ENCODE assay signal across 7 cellular contexts in the genomic region with DNA sequence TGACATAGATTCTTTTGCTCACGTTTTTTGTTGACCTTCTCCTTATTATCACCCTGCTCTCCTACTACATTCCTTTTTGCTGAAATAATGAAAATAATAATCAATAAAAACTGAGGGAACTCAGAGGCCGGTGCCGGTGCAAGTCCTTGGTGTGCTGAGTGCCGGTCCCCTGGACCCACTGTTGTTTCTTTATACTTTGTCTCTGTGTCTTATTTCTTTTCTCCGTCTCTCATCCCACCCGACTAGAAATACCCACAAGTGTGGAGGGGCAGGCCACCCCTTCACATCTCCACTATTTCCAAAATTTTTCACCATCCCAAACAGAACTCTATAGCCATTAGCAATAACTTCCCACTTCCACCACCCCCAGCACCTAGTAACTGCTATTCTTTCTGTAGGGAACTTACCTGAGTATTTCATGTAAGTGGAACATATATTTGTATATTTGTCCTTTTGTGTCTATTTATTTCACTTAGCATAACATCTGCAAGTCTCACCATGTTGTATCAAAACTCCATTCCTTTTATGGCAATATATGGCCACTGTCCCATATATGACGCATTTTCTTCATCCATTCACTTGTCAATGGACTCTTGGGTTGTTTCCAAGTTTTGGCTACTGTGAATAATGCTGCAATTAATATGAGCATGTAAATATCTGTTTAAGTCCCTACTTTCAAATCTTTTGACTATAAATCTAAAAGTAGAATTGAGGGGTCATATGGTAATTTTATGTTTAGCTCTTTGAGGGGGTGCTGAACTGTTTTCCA.
A peak's percentile ranks its signal among the peaks of the same experiment; 100 is the strongest.
DNase-seq lines count a peak whose midpoint lies in the region; ATAC-seq and TF ChIP-seq lines count a peak whose summit lies in the region.
"Not testable (repeated sequence)": the region's sequence is repeated elsewhere in the genome, so short reads cannot be mapped to it uniquely, and the experiment has no call there.

No MANE protein-coding gene starts in this region.

- not testable (repeated sequence) for H3K9me1 ChIP-seq in IMR-90 (ENCODE audit: insufficient read depth, low read length)

- H4K20me1 ChIP-seq in IMR-90 (ENCODE audit: insufficient read depth, low read length), result not testable (repeated sequence)

- POLR2A ChIA-PET in IMR-90 (lab: Charles Lee; ENCODE audit: unreplicated experiment), result not testable (repeated sequence)

- WGBS in IMR-90 (ENCODE audit: extremely low coverage in 2 of 2, insufficient read length in 1 of 2), 2 experiments, result 95% methylated on average over 3 of the region's 7 CpGs; no CpG with 5 or more reads in 1 of the 2 experiments

- not testable (repeated sequence) for H3K56ac ChIP-seq in IMR-90 (ENCODE audit: extremely low read depth, insufficient read depth, low read length)

- not testable (repeated sequence) for H3K9me3 ChIP-seq in IMR-90 (ENCODE audit: control insufficient read depth, insufficient read depth, low read length)

- H3K4me1 ChIP-seq in IMR-90 (ENCODE audit: control insufficient read depth, insufficient read depth, low read length), result not testable (repeated sequence)

- not testable (repeated sequence) for TF ChIP-seq POLR2A in IMR-90 (IDR thresholded peaks at IDR 0.05; ENCODE audit: low read depth, low read length)

- not testable (repeated sequence) for H2AK5ac ChIP-seq in IMR-90 (ENCODE audit: low read depth, low read length)

- BruUV-seq in IMR-90 (replicated peaks; lab: Mats Ljungman, UMichigan), result not testable (repeated sequence)

- H3K27ac Mint-ChIP-seq in nephron progenitor cell, result peak overlapping the region; percentile 80

- peaks cover 11 to 26% of the 10 kb centered on the region in 2 experiments for H3K79me1 ChIP-seq in IMR-90 (ENCODE audit: low read depth in 1 of 2, low read length in 2 of 2)

- not testable (repeated sequence) for TF ChIP-seq RAD21 in IMR-90 (IDR thresholded peaks at IDR 0.05; ENCODE audit: low read length)

- peaks cover 16% of the 10 kb centered on the region for H3K4me1 Mint-ChIP-seq in nephron progenitor cell

- not testable (repeated sequence) for H3K4me3 Mint-ChIP-seq in nephron progenitor cell

- peaks cover 14% of the 10 kb centered on the region for H3K36me3 ChIP-seq in IMR-90 (ENCODE audit: control insufficient read depth, insufficient read depth, low read length)

- not testable (repeated sequence) for H3K9me3 Mint-ChIP-seq in nephron progenitor cell

- in situ Hi-C loops in IMR-90 (cut with MboI; ENCODE audit: low sequenced_read_pairs); astrocyte of the cerebellum (cut with HindIII; ENCODE audit: low sequenced_read_pairs): not testable (repeated sequence)

- H4K91ac ChIP-seq in IMR-90 (ENCODE audit: insufficient read depth, low read depth, low read length), result not testable (repeated sequence)

- not testable (repeated sequence) for H3K27me3 ChIP-seq in IMR-90 (ENCODE audit: control insufficient read depth, insufficient read depth, low read length)

- not testable (repeated sequence) for H2AFZ ChIP-seq in IMR-90 (replicated peaks; ENCODE audit: low read length, poor library complexity)

- H3K14ac ChIP-seq in IMR-90 (replicated peaks; ENCODE audit: low read depth, low read length), result not testable (repeated sequence)

- H3K18ac ChIP-seq in IMR-90 (ENCODE audit: low read depth, low read length), result not testable (repeated sequence)

- H3K4me2 ChIP-seq in IMR-90 (ENCODE audit: low read depth, low read length), result not testable (repeated sequence)

- H4K8ac ChIP-seq in IMR-90 (ENCODE audit: low read depth in 2 of 2, low read length in 2 of 2), result not testable (repeated sequence)

- not testable (repeated sequence) for H2AK9ac ChIP-seq in IMR-90 (replicated peaks; ENCODE audit: low read depth, low read length, poor library complexity)

- not testable (repeated sequence) for H3K9ac ChIP-seq in IMR-90 (ENCODE audit: low read depth, low read length)

- not testable (repeated sequence) for H4K5ac ChIP-seq in IMR-90 (ENCODE audit: low read depth, low read length)

- H3K4ac ChIP-seq in IMR-90 (ENCODE audit: low read depth, low read length), result not testable (repeated sequence)

- H3K4me3 ChIP-seq in IMR-90 (ENCODE audit: insufficient read depth, low read depth, low read length); astrocyte of the cerebellum (ENCODE audit: low read depth, low read length); fibroblast of pulmonary artery (replicated peaks; ENCODE audit: low read depth, low read length): not testable (repeated sequence)

- not testable (repeated sequence) for H3K27ac ChIP-seq in IMR-90 (ENCODE audit: insufficient read depth, low read length)

- H2BK120ac ChIP-seq in IMR-90 (ENCODE audit: low read depth, low read length), result not testable (repeated sequence)

- not testable (repeated sequence) for H3K23ac ChIP-seq in IMR-90 (ENCODE audit: low read depth, low read length)

- intact Hi-C loops in IMR-90 (cut with micrococcal nuclease), result loop anchor here (5.0 kb wide), 1 partner anchor 112 kb away; no protein-coding TSS in a partner anchor

- not testable (repeated sequence) for H2BK20ac ChIP-seq in IMR-90 (ENCODE audit: low read depth, low read length)

- TF ChIP-seq CTCF in IMR-90 (conservative IDR thresholded peaks at IDR 0.05; ENCODE audit: low read depth, low read length); astrocyte of the cerebellum (IDR thresholded peaks at IDR 0.05; ENCODE audit: low read depth, low read length, missing control alignments); fibroblast of pulmonary artery (IDR thresholded peaks at IDR 0.05; ENCODE audit: low read length, missing control alignments); nephron progenitor cell (IDR thresholded peaks at IDR 0.05): not testable (repeated sequence)

- DNase-seq in ELR (ENCODE audit: low read depth), result peak; percentile 25
- peak; percentile 63 for DNase-seq in IMR-90
- DNase-seq in RPMI7951 (ENCODE audit: low read depth), result peak; percentile 18
- DNase-seq in astrocyte of the cerebellum (ENCODE audit: low read depth), result peak; percentile 13
- DNase-seq in fibroblast of pulmonary artery (ENCODE audit: low read depth), result peak; percentile 31
- not testable (repeated sequence) for DNase-seq in nephron progenitor cell

- peaks cover 46% of the 10 kb centered on the region for H3K36me3 Mint-ChIP-seq in nephron progenitor cell (ENCODE audit: low read depth)

- CTCF ChIA-PET in IMR-90 (lab: Yijun Ruan, JAX), result not testable (repeated sequence)

- dilution Hi-C loops in IMR-90 (cut with HindIII; ENCODE audit: low sequenced_read_pairs, unreplicated experiment), result not testable (repeated sequence)

- not testable (repeated sequence) for H3K27me3 Mint-ChIP-seq in nephron progenitor cell (ENCODE audit: low read depth, poor library complexity)

- H2BK15ac ChIP-seq in IMR-90 (ENCODE audit: low read depth, low read length), result not testable (repeated sequence)

- ATAC-seq in IMR-90 (ENCODE audit: low read depth), result not testable (repeated sequence)
- ATAC-seq in esophagus mucosa, result peak; percentile 20

- H2BK5ac ChIP-seq in IMR-90 (ENCODE audit: low read depth, low read length, poor library complexity, severe bottlenecking), result not testable (repeated sequence)
